ENCODE assay signal across 32 cellular contexts in genomic region chr20:17523326-17523725, GRCh38. TPM values are rescaled to one million over a fixed set of nuclear protein-coding genes. Genes with fewer than 3 reads are reported as not detected.
"Had no signal": no experiment of that assay in that cellular context is flagged by ENCODE, and none has a peak within 500 bp of the region (broad histone marks: within the 10 kb centered on the region; RNA-seq: fewer than 3 reads in every experiment).

No MANE protein-coding gene starts in this region.

- H3K27me3 ChIP-seq: brain microvascular endothelial cell, esophagus muscularis mucosa, foreskin keratinocyte, gastrocnemius medialis had no signal

- H3K36me3 ChIP-seq: brain microvascular endothelial cell, esophagus muscularis mucosa, gastrocnemius medialis, WERI-Rb-1 had no signal

- H3K4me1 ChIP-seq: esophagus muscularis mucosa had no signal

- H3K27ac ChIP-seq: brain microvascular endothelial cell, esophagus muscularis mucosa, foreskin keratinocyte, gastrocnemius medialis, WERI-Rb-1 had no signal

- ATAC-seq: activated CD4-positive, CD25-positive, alpha-beta regulatory T cell treated with anti-CD3 and anti-CD28 coated beads, Interleukin-2, amount 50 U/mL, for 24 hours; activated T-cell treated with anti-CD3 and anti-CD28 coated beads, Interleukin-2, amount 50 U/mL, for 4 hours; activated T-helper 17 cell treated with anti-CD3 and anti-CD28 coated beads, Interleukin-2, amount 50 U/mL, for 72 hours; effector memory CD8-positive, alpha-beta T cell; foreskin keratinocyte; gastrocnemius medialis; T-helper 17 cell had no signal

- FAIRE-seq: astrocyte, colon had no signal

- H3K4me3 ChIP-seq: esophagus muscularis mucosa, gastrocnemius medialis had no signal

- H3K9me3 ChIP-seq: esophagus muscularis mucosa, gastrocnemius medialis had no signal

- DNase-seq: activated B cell treated with CpG ODN at 0.5 μM for 24 hours; activated CD4-positive, alpha-beta T cell treated with anti-CD3 and anti-CD28 coated beads for 48 hours; activated CD4-positive, alpha-beta T cell treated with anti-CD3 and anti-CD28 coated beads, Interleukin-2, amount 50 U/mL, for 1 hour; activated CD4-positive, alpha-beta T cell treated with anti-CD3 and anti-CD28 coated beads, Interleukin-2, amount 50 U/mL, for 48 hours; activated CD8-positive, alpha-beta memory T cell treated with anti-CD3 and anti-CD28 coated beads for 24 hours; activated CD8-positive, alpha-beta T cell treated with anti-CD3 and anti-CD28 coated beads for 36 hours; activated effector memory CD4-positive, alpha-beta T cell treated with Interleukin-2 at 50 U/mL for 16 hours; activated gamma-delta T cell treated with Interleukin-2 at 50 U/mL for 16 hours; activated naive CD4-positive, alpha-beta T cell treated with anti-CD3 and anti-CD28 coated beads, Interleukin-2, amount 50 U/mL, for 16 hours; activated naive CD4-positive, alpha-beta T cell treated with Interleukin-2 at 50 U/mL for 16 hours; activated T-cell treated with anti-CD3 and anti-CD28 coated beads, Interleukin-2, amount 50 U/mL, for 4 hours; amniotic stem cell; anterior cingulate cortex; brain microvascular endothelial cell; caudate nucleus; cortex of kidney; dermis blood vessel endothelial cell; effector CD4-positive, alpha-beta T cell; effector memory CD8-positive, alpha-beta T cell; erythroblast; foreskin keratinocyte; gastrocnemius medialis; glutamatergic neuron; T-helper 1 cell; T-helper 17 cell; T1000; WERI-Rb-1 had no signal

RNA-seq across cellular contexts. Expression of gene BFSP1, which starts 7.9 kb away (rescaled TPM):
- total RNA-seq: activated B cell treated with CpG ODN at 0.5 μM for 24 hours had no signal
